Comparison of ENCODE assay signal across 8 cellular contexts in the genomic region with DNA sequence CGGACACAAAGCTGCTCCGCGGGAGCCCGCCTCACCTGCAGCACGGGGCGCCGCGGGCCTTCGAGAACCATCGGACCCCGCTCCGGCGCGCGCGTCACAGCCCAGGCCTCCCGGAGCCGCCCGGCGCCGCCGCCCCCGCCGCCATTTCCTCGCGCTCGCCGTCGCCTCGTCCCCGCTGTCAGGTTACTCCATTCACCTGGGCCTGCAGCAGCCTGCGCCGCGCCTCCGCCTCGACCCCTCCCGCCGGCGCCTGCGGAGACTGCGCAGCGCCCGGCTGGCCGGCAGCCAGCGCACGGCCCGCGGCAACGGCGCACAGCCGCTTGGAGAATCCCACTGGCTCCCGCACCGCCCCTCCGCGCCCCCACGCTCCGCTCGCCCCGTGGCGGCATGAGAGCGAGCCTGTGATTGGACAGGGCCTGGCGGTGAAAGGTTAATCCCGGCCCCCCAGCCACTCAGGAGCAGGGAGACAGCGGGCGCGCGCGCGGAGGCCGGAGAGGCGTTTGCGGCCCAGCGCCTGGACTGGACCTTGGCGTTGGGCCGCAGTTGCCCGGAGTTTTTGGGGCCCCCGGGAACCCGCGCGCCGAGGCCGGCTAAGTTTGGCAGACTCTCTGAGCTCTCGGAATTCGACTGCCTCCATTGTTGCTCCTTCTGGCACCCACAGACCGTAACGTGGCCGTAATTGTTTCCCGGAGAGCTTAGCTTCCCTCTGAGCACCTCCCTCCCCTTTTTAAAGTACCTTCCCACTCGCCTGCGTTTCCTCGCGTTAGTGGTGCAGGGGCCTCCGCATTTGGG. TPM values are rescaled to one million over a fixed set of nuclear protein-coding genes. Genes with fewer than 3 reads are reported as not detected.
DNase-seq lines count a peak whose midpoint lies in the region; ATAC-seq and TF ChIP-seq lines count a peak whose summit lies in the region.

A gene with protein sequence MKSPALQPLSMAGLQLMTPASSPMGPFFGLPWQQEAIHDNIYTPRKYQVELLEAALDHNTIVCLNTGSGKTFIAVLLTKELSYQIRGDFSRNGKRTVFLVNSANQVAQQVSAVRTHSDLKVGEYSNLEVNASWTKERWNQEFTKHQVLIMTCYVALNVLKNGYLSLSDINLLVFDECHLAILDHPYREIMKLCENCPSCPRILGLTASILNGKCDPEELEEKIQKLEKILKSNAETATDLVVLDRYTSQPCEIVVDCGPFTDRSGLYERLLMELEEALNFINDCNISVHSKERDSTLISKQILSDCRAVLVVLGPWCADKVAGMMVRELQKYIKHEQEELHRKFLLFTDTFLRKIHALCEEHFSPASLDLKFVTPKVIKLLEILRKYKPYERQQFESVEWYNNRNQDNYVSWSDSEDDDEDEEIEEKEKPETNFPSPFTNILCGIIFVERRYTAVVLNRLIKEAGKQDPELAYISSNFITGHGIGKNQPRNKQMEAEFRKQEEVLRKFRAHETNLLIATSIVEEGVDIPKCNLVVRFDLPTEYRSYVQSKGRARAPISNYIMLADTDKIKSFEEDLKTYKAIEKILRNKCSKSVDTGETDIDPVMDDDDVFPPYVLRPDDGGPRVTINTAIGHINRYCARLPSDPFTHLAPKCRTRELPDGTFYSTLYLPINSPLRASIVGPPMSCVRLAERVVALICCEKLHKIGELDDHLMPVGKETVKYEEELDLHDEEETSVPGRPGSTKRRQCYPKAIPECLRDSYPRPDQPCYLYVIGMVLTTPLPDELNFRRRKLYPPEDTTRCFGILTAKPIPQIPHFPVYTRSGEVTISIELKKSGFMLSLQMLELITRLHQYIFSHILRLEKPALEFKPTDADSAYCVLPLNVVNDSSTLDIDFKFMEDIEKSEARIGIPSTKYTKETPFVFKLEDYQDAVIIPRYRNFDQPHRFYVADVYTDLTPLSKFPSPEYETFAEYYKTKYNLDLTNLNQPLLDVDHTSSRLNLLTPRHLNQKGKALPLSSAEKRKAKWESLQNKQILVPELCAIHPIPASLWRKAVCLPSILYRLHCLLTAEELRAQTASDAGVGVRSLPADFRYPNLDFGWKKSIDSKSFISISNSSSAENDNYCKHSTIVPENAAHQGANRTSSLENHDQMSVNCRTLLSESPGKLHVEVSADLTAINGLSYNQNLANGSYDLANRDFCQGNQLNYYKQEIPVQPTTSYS (N-terminal part only) (minus strand): TSS at position 335 of the 792 bp plus-strand sequence. CDS start 24,071 bp downstream, outside the sequence.

- DNase-seq in C1 segment of cervical spinal cord (lab: John Stamatoyannopoulos, UW) (peak; percentile 83 to 99 (median 96)), NCI-H748 (lab: John Stamatoyannopoulos, UW; ENCODE audit: unreplicated experiment) (peak; percentile 96), dedifferentiated amniotic fluid mesenchymal stem cell (ENCODE audit: extremely low spot score) (peak; percentile 89), left lung (peak; percentile 95 to 96)
- peak; percentile 93 to 95 for DNase-seq in activated CD4-positive, alpha-beta T cell treated with anti-CD3 and anti-CD28 coated beads, Interleukin-2, amount 50 U/mL, for 24 hours (ENCODE audit: low read depth in 1 of 2, low spot score in 1 of 2)
- peak; percentile 96 to 97 for DNase-seq in stimulated activated CD4-positive, alpha-beta T cell treated with anti-CD3 and anti-CD28 coated beads, Interleukin-2, amount 100 ng/mL, for 48 hours

- intact Hi-C loops in left lung (cut with DNase I): no loop called here

- H3K9me3 ChIP-seq in left lung: no peaks in the 10 kb centered on the region

- no peaks in the 10 kb centered on the region for H3K27me3 ChIP-seq in left lung

- no peak for TF ChIP-seq CTCF in left lung (IDR thresholded peaks at IDR 0.05)

- peaks cover 12 to 45% of the 10 kb centered on the region in 2 donors for H3K4me1 ChIP-seq in left lung

- H3K36me3 ChIP-seq in left lung: no peaks in the 10 kb centered on the region

- peak within 1 kb of the TSS; percentile 91 to 94 for H3K27ac ChIP-seq in left lung

- ATAC-seq in GM19372 (IDR thresholded peaks at IDR 0.05; ENCODE audit: low read depth, unreplicated experiment): peak; percentile 74
- peak; percentile 73 for ATAC-seq in HG03521 (IDR thresholded peaks at IDR 0.05; ENCODE audit: unreplicated experiment)
- ATAC-seq in left lung: peak; percentile 98

- H3K4me3 ChIP-seq in left lung: peak within 1 kb of the TSS; percentile 73 to 83

RNA-seq across cellular contexts. Expression of the gene that starts here (rescaled TPM):
- 10 to 100 TPM; 50.3 to 76.9 TPM for total RNA-seq in left lung

Comparison
In these comparisons a context has a peak if more than half of its experiments do, and no peak if none do; other contexts are left out.
1. Peak in every context shown above with its lines: DNase-seq, ATAC-seq, H3K4me3 ChIP-seq and H3K27ac ChIP-seq.